ENCODE assay signal across 33 cellular contexts in the genomic region with DNA sequence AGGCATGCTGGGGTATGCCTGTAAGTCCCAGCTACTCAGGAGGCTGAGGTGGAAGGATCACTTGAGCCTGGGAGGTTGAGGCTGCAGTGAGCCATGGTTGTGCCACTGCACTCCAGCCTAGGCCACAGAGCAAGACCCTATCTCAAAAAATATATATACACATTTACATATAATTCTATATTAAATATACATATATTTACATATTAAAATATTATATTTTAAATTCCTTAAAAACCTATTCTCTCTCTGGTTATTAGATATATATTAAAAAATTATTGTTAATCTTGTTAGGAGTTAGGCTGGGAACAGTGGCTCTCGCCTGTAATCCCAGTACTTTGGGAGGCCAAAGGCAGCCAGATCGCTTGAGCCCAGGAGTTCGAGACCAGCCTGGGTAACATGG. TPM values are rescaled to one million over a fixed set of nuclear protein-coding genes. Genes with fewer than 3 reads are reported as not detected.
"Had no signal": no experiment of that assay in that cellular context is flagged by ENCODE, and none has a peak within 500 bp of the region (broad histone marks: within the 10 kb centered on the region; RNA-seq: fewer than 3 reads in every experiment).

No MANE protein-coding gene starts in this region.

- H3K4me1 Mint-ChIP-seq: stimulated activated memory B cell treated with anti-CD40 and anti-IgM and Interleukin-4, amounts not matched to agents 10 μg/mL and 1 μg/mL and 100 μg/mL, for 72 hours; stimulated activated naive B cell treated with anti-CD40 and anti-IgM and Interleukin-4, amounts not matched to agents 10 μg/mL and 1 μg/mL and 100 μg/mL, for 72 hours; stimulated activated naive CD8-positive, alpha-beta T cell treated with anti-CD3 and anti-CD28 coated beads, Interleukin-15, amount 100 ng/mL, for 72 hours had no signal

- H3K9me3 Mint-ChIP-seq: stimulated activated effector memory CD8-positive, alpha-beta T cell treated with anti-CD3 and anti-CD28 coated beads, Interleukin-12 subunit alpha, Interleukin-12 subunit beta, amount 100 ng/mL, for 72 hours; stimulated activated memory B cell treated with anti-CD40 and anti-IgM and Interleukin-4, amounts not matched to agents 10 μg/mL and 1 μg/mL and 100 μg/mL, for 72 hours; stimulated activated naive B cell treated with anti-CD40 and anti-IgM and Interleukin-4, amounts not matched to agents 10 μg/mL and 1 μg/mL and 100 μg/mL, for 72 hours; stimulated activated naive CD8-positive, alpha-beta T cell treated with anti-CD3 and anti-CD28 coated beads, Interleukin-15, amount 100 ng/mL, for 72 hours; type B pancreatic cell had no signal

- H3K27ac Mint-ChIP-seq: stimulated activated memory B cell treated with anti-CD40 and anti-IgM and Interleukin-4, amounts not matched to agents 10 μg/mL and 1 μg/mL and 100 μg/mL, for 72 hours; stimulated activated naive B cell treated with anti-CD40 and anti-IgM and Interleukin-4, amounts not matched to agents 10 μg/mL and 1 μg/mL and 100 μg/mL, for 72 hours; stimulated activated naive CD8-positive, alpha-beta T cell treated with anti-CD3 and anti-CD28 coated beads, Interleukin-15, amount 100 ng/mL, for 72 hours; stimulated activated naive CD8-positive, alpha-beta T cell treated with anti-CD3 and anti-CD28 coated beads, Interleukin-15, Interleukin-2, amounts not matched to agents 100 ng/mL and 50 ng/mL, for 24 hours; type B pancreatic cell had no signal

- DNase-seq: stimulated activated CD4-positive, alpha-beta T cell treated with anti-CD3 and anti-CD28 coated beads, Interleukin-2, amount 100 ng/mL, for 48 hours; stimulated activated CD4-positive, alpha-beta T cell treated with anti-CD3 and anti-CD28 coated beads, Interleukin-4, amount 100 ng/mL, for 1 hour; stimulated activated CD4-positive, alpha-beta T cell treated with anti-CD3 and anti-CD28 coated beads, Interleukin-4, amount 100 ng/mL, for 24 hours; stimulated activated CD4-positive, alpha-beta T cell treated with anti-CD3 and anti-CD28 coated beads, Interleukin-4, amount 100 ng/mL, for 4 hours; stimulated activated CD8-positive, alpha-beta memory T cell treated with anti-CD3 and anti-CD28 coated beads, Interleukin-4, amount 100 ng/mL, for 48 hours; stimulated activated naive B cell treated with anti-CD40 and anti-IgM and Interleukin-4, amounts not matched to agents 10 μg/mL and 1 μg/mL and 100 μg/mL, for 72 hours; stimulated activated naive CD4-positive, alpha-beta T cell; stimulated activated naive CD4-positive, alpha-beta T cell treated with Interleukin-2 at 50 U/mL for 16 hours; stimulated activated naive CD8-positive, alpha-beta T cell treated with anti-CD3 and anti-CD28 coated beads, Interleukin-15, amount 100 ng/mL, for 72 hours; stimulated activated naive CD8-positive, alpha-beta T cell treated with anti-CD3 and anti-CD28 coated beads, Interleukin-15, Interleukin-2, amounts not matched to agents 100 U/mL and 50 U/mL, for 24 hours; stomach; substantia nigra; testis; thyroid gland; tibial artery; transverse colon; trophoblast cell; upper lobe of left lung; upper lobe of right lung; uterus had no signal

- H3K27me3 ChIP-seq: stomach, suprapubic skin, testis, thyroid gland, tibial artery, tibial nerve, transverse colon, upper lobe of left lung, upper lobe of right lung, uterus, vagina had no signal

- H3K27ac ChIP-seq: stomach, suprapubic skin, testis, thoracic aorta, thyroid gland, tibial artery, tibial nerve, transverse colon, upper lobe of left lung, upper lobe of right lung, uterus, vagina had no signal

- H3K4me1 ChIP-seq: stomach, suprapubic skin, testis, thyroid gland, tibial artery, tibial nerve, transverse colon, upper lobe of left lung, upper lobe of right lung, uterus, vagina had no signal

- H3K36me3 ChIP-seq: thoracic aorta, uterus had no signal

- H3K4me3 Mint-ChIP-seq: stimulated activated effector memory CD8-positive, alpha-beta T cell treated with anti-CD3 and anti-CD28 coated beads, Interleukin-12 subunit alpha, Interleukin-12 subunit beta, amount 100 ng/mL, for 72 hours; stimulated activated memory B cell treated with anti-CD40 and anti-IgM and Interleukin-4, amounts not matched to agents 10 μg/mL and 1 μg/mL and 100 μg/mL, for 72 hours; stimulated activated naive B cell treated with anti-CD40 and anti-IgM and Interleukin-4, amounts not matched to agents 10 μg/mL and 1 μg/mL and 100 μg/mL, for 72 hours; stimulated activated naive CD8-positive, alpha-beta T cell treated with anti-CD3 and anti-CD28 coated beads, Interleukin-15, amount 100 ng/mL, for 72 hours; stimulated activated naive CD8-positive, alpha-beta T cell treated with anti-CD3 and anti-CD28 coated beads, Interleukin-15, Interleukin-2, amounts not matched to agents 100 ng/mL and 50 ng/mL, for 24 hours; type B pancreatic cell had no signal

- H3K9me3 ChIP-seq: stomach, suprapubic skin, testis, thoracic aorta, thyroid gland, tibial artery, tibial nerve, transverse colon, upper lobe of left lung, upper lobe of right lung, uterus, vagina had no signal

- H3K4me3 ChIP-seq: stomach, suprapubic skin, testis, thoracic aorta, thyroid gland, tibial artery, tibial nerve, transverse colon, upper lobe of left lung, upper lobe of right lung, uterus, vagina had no signal

- ATAC-seq: stimulated activated effector memory CD8-positive, alpha-beta T cell treated with anti-CD3 and anti-CD28 coated beads, Interleukin-12 subunit alpha, Interleukin-12 subunit beta, amount 100 ng/mL, for 72 hours; stimulated activated memory B cell treated with anti-CD40 and anti-IgM and Interleukin-4, amounts not matched to agents 10 μg/mL and 1 μg/mL and 100 μg/mL, for 72 hours; stimulated activated naive B cell treated with anti-CD40 and anti-IgM and Interleukin-4, amounts not matched to agents 10 μg/mL and 1 μg/mL and 100 μg/mL, for 72 hours; stimulated activated naive CD8-positive, alpha-beta T cell treated with anti-CD3 and anti-CD28 coated beads, Interleukin-15, amount 100 ng/mL, for 72 hours; stimulated activated naive CD8-positive, alpha-beta T cell treated with anti-CD3 and anti-CD28 coated beads, Interleukin-15, Interleukin-2, amounts not matched to agents 100 U/mL and 50 U/mL, for 24 hours; upper lobe of right lung had no signal

- H3K27me3 Mint-ChIP-seq: stimulated activated memory B cell treated with anti-CD40 and anti-IgM and Interleukin-4, amounts not matched to agents 10 μg/mL and 1 μg/mL and 100 μg/mL, for 72 hours; stimulated activated naive B cell treated with anti-CD40 and anti-IgM and Interleukin-4, amounts not matched to agents 10 μg/mL and 1 μg/mL and 100 μg/mL, for 72 hours; stimulated activated naive CD8-positive, alpha-beta T cell treated with anti-CD3 and anti-CD28 coated beads, Interleukin-15, amount 100 ng/mL, for 72 hours; stimulated activated naive CD8-positive, alpha-beta T cell treated with anti-CD3 and anti-CD28 coated beads, Interleukin-15, Interleukin-2, amounts not matched to agents 100 ng/mL and 50 ng/mL, for 24 hours; type B pancreatic cell had no signal

RNA-seq across cellular contexts. Expression of a gene that starts 58.4 kb away (rescaled TPM):
- total RNA-seq: stomach, subcutaneous adipose tissue, suprapubic skin, temporal lobe, thoracic aorta, thyroid gland, tibial nerve, transverse colon, upper lobe of left lung, upper lobe of right lung, ureter, urinary bladder, uterus, vagina had no signal
- polyA plus RNA-seq: stomach, thymus, urinary bladder had no signal
